Comparison of ENCODE assay signal across 33 cellular contexts in the genomic region with DNA sequence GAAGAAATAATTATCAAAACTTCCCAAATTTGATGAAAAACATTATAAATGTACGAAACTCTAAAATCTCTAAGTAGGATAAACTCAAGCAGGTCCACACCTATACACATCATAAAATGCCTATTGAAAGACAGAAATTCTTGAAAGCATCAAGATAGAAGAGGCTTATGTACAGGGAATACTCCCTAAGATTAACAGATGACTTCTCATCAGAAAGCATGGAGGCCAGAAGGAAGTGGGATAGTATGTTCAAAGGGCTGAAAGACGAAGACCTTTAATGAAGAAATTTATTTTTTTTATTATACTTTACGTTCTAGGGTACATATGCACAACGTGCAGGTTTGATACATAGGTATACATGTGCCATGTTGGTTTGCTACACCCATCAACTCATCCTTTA. TPM values are rescaled to one million over a fixed set of nuclear protein-coding genes. Genes with fewer than 3 reads are reported as not detected.
"Had no signal": no experiment of that assay in that cellular context is flagged by ENCODE, and none has a peak within 500 bp of the region (broad histone marks: within the 10 kb centered on the region; RNA-seq: fewer than 3 reads in every experiment).

No MANE protein-coding gene starts in this region.

- FAIRE-seq: pancreas had no signal

- H3K4me2 ChIP-seq: smooth muscle cell had no signal

- H3K27me3 Mint-ChIP-seq: naive thymus-derived CD8-positive, alpha-beta T cell; natural killer cell treated with Interleukin-12 subunit alpha and Interleukin-12 subunit beta and Interleukin-15 and Interleukin-18, amount 100 ng/mL, for 72 hours; stimulated activated memory B cell treated with anti-CD40 and anti-IgM and Interleukin-4, amounts not matched to agents 10 μg/mL and 1 μg/mL and 100 μg/mL, for 72 hours; stimulated activated naive CD8-positive, alpha-beta T cell treated with anti-CD3 and anti-CD28 coated beads, Interleukin-15, amount 100 ng/mL, for 72 hours; type B pancreatic cell had no signal

- H3K27ac Mint-ChIP-seq: naive thymus-derived CD8-positive, alpha-beta T cell; natural killer cell treated with Interleukin-12 subunit alpha and Interleukin-12 subunit beta and Interleukin-15 and Interleukin-18, amount 100 ng/mL, for 72 hours; nephron progenitor cell; stimulated activated memory B cell treated with anti-CD40 and anti-IgM and Interleukin-4, amounts not matched to agents 10 μg/mL and 1 μg/mL and 100 μg/mL, for 72 hours; stimulated activated naive CD8-positive, alpha-beta T cell treated with anti-CD3 and anti-CD28 coated beads, Interleukin-15, amount 100 ng/mL, for 72 hours; type B pancreatic cell had no signal

- H3K36me3 Mint-ChIP-seq: stimulated activated memory B cell treated with anti-CD40 and anti-IgM and Interleukin-4, amounts not matched to agents 10 μg/mL and 1 μg/mL and 100 μg/mL, for 72 hours; type B pancreatic cell had no signal

- H3K27me3 ChIP-seq: neutrophil, pancreas, right atrium auricular region, spleen, suprapubic skin, testis, tibial artery, transverse colon, upper lobe of right lung, uterus had no signal

- H3K4me1 Mint-ChIP-seq: naive thymus-derived CD8-positive, alpha-beta T cell; nephron progenitor cell; neural crest cell; stimulated activated memory B cell treated with anti-CD40 and anti-IgM and Interleukin-4, amounts not matched to agents 10 μg/mL and 1 μg/mL and 100 μg/mL, for 72 hours; stimulated activated naive CD8-positive, alpha-beta T cell treated with anti-CD3 and anti-CD28 coated beads, Interleukin-15, amount 100 ng/mL, for 72 hours had no signal

- H3K27ac ChIP-seq: neutrophil, pancreas, prostate gland, right atrium auricular region, skin epidermis, spleen, suprapubic skin, testis, tibial artery, transverse colon, upper lobe of right lung, uterus had no signal

- H3K36me3 ChIP-seq: neutrophil, pancreas, prostate gland, right atrium auricular region, spleen, suprapubic skin, tibial artery, transverse colon, upper lobe of right lung, uterus had no signal

- H3K9me3 ChIP-seq: neutrophil, pancreas, prostate gland, testis, upper lobe of right lung, uterus had no signal

- ATAC-seq: naive thymus-derived CD8-positive, alpha-beta T cell; natural killer cell treated with Interleukin-12 subunit alpha and Interleukin-12 subunit beta and Interleukin-15 and Interleukin-18, amount 100 ng/mL, for 72 hours; pancreas; sciatic nerve; stimulated activated memory B cell treated with anti-CD40 and anti-IgM and Interleukin-4, amounts not matched to agents 10 μg/mL and 1 μg/mL and 100 μg/mL, for 72 hours; stimulated activated naive CD8-positive, alpha-beta T cell treated with anti-CD3 and anti-CD28 coated beads, Interleukin-15, amount 100 ng/mL, for 72 hours; stimulated activated naive CD8-positive, alpha-beta T cell treated with anti-CD3 and anti-CD28 coated beads, Interleukin-15, Interleukin-2, amounts not matched to agents 100 U/mL and 50 U/mL, for 24 hours; upper lobe of right lung had no signal

- H3K4me3 Mint-ChIP-seq: naive thymus-derived CD8-positive, alpha-beta T cell; natural killer cell treated with Interleukin-12 subunit alpha and Interleukin-12 subunit beta and Interleukin-15 and Interleukin-18, amount 100 ng/mL, for 72 hours; nephron progenitor cell; neural crest cell; stimulated activated memory B cell treated with anti-CD40 and anti-IgM and Interleukin-4, amounts not matched to agents 10 μg/mL and 1 μg/mL and 100 μg/mL, for 72 hours; stimulated activated naive CD8-positive, alpha-beta T cell treated with anti-CD3 and anti-CD28 coated beads, Interleukin-15, amount 100 ng/mL, for 72 hours; type B pancreatic cell had no signal

- DNase-seq: naive thymus-derived CD8-positive, alpha-beta T cell; nephron progenitor cell; nucleus accumbens; pancreas; retina; spleen; stimulated activated CD4-positive, alpha-beta T cell treated with anti-CD3 and anti-CD28 coated beads, Interleukin-12 subunit alpha, Interleukin-12 subunit beta, amount 100 ng/mL, for 4 hours; stimulated activated CD4-positive, alpha-beta T cell treated with anti-CD3 and anti-CD28 coated beads, Interleukin-1b, Interleukin-23, amount 100 ng/mL, for 48 hours; stimulated activated CD4-positive, alpha-beta T cell treated with anti-CD3 and anti-CD28 coated beads, Interleukin-4, amount 100 ng/mL, for 1 hour; stimulated activated CD4-positive, alpha-beta T cell treated with anti-CD3 and anti-CD28 coated beads, Interleukin-4, amount 100 ng/mL, for 4 hours; stimulated activated CD8-positive, alpha-beta memory T cell treated with anti-CD3 and anti-CD28 coated beads, Interleukin-4, amount 100 ng/mL, for 48 hours; stimulated activated naive CD4-positive, alpha-beta T cell; stimulated activated naive CD8-positive, alpha-beta T cell treated with anti-CD3 and anti-CD28 coated beads, Interleukin-15, amount 100 ng/mL, for 72 hours; stimulated activated naive CD8-positive, alpha-beta T cell treated with anti-CD3 and anti-CD28 coated beads, Interleukin-15, Interleukin-2, amounts not matched to agents 100 U/mL and 50 U/mL, for 24 hours; substantia nigra; testis; tibial artery; transverse colon; upper lobe of right lung; uterus had no signal

- H3K4me1 ChIP-seq: pancreas, prostate gland, right atrium auricular region, spleen, suprapubic skin, testis, tibial artery, transverse colon, upper lobe of right lung, uterus had no signal

- H3K4me3 ChIP-seq: pancreas, prostate gland, right atrium auricular region, skin epidermis, smooth muscle cell, spleen, suprapubic skin, testis, tibial artery, transverse colon, upper lobe of right lung, uterus had no signal

RNA-seq across cellular contexts. Expression of gene KCNA4, which starts 45.3 kb away (rescaled TPM):
- total RNA-seq: naive thymus-derived CD8-positive, alpha-beta T cell; natural killer cell treated with Interleukin-12 subunit alpha and Interleukin-12 subunit beta and Interleukin-15 and Interleukin-18, amount 100 ng/mL, for 72 hours; osteocyte; pancreas; pulmonary artery endothelial cell; smooth muscle cell; spleen; transverse colon had no signal
- polyA plus RNA-seq: naive thymus-derived CD8-positive, alpha-beta T cell; smooth muscle cell; spleen had no signal
